In the genomic region with DNA sequence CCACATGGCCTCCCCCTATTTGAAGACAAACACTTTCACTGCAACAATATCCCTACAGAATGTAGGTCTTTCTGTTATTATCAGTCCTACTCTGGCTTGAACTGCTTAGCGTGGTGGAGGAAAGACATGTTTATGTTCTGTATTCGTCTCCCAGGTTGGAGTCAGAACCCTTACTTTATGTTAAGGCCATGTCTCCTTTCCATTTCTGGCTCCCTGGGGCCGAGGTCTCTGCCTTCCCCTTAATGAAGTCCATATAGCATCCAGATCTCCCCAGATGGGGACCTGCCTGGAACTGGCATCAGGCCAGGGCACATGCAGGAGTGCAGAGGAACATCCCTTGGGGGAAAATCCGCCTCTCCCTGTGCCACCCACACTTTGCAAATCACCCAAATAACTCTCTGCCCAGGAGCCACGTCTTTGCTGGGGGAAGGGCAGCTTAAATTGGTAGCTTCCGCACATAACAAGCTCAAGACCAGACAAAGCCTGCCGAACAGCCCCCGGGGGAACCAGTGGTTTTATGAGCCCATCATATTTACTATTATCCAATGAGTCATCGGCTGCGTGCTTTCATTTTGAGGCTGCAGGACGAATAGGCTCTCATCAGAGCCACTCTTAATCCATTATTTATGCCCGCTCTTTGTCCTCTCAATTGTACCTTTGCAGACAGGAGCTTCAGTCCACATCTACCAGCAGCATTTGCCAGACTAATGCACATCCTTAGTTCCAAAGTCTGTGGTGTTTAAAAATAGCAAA, we compare ENCODE assay signal across 1 cellular context.
A peak's percentile ranks its signal among the peaks of the same experiment; 100 is the strongest.
TF ChIP-seq lines count a peak whose summit lies in the region.

No MANE protein-coding gene starts in this region.

TF ChIP-seq in HEK293, 187 proteins besides CTCF, POLR2A, EP300 and RAD21 (continued from another document and continues in another):
- TF ChIP-seq, protein P1, sequence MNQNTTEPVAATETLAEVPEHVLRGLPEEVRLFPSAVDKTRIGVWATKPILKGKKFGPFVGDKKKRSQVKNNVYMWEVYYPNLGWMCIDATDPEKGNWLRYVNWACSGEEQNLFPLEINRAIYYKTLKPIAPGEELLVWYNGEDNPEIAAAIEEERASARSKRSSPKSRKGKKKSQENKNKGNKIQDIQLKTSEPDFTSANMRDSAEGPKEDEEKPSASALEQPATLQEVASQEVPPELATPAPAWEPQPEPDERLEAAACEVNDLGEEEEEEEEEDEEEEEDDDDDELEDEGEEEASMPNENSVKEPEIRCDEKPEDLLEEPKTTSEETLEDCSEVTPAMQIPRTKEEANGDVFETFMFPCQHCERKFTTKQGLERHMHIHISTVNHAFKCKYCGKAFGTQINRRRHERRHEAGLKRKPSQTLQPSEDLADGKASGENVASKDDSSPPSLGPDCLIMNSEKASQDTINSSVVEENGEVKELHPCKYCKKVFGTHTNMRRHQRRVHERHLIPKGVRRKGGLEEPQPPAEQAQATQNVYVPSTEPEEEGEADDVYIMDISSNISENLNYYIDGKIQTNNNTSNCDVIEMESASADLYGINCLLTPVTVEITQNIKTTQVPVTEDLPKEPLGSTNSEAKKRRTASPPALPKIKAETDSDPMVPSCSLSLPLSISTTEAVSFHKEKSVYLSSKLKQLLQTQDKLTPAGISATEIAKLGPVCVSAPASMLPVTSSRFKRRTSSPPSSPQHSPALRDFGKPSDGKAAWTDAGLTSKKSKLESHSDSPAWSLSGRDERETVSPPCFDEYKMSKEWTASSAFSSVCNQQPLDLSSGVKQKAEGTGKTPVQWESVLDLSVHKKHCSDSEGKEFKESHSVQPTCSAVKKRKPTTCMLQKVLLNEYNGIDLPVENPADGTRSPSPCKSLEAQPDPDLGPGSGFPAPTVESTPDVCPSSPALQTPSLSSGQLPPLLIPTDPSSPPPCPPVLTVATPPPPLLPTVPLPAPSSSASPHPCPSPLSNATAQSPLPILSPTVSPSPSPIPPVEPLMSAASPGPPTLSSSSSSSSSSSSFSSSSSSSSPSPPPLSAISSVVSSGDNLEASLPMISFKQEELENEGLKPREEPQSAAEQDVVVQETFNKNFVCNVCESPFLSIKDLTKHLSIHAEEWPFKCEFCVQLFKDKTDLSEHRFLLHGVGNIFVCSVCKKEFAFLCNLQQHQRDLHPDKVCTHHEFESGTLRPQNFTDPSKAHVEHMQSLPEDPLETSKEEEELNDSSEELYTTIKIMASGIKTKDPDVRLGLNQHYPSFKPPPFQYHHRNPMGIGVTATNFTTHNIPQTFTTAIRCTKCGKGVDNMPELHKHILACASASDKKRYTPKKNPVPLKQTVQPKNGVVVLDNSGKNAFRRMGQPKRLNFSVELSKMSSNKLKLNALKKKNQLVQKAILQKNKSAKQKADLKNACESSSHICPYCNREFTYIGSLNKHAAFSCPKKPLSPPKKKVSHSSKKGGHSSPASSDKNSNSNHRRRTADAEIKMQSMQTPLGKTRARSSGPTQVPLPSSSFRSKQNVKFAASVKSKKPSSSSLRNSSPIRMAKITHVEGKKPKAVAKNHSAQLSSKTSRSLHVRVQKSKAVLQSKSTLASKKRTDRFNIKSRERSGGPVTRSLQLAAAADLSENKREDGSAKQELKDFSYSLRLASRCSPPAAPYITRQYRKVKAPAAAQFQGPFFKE (tag by site-specific recombination; IDR thresholded peaks at IDR 0.05; ENCODE audit: borderline replicate concordance): no peak
- peak; percentile 77; the same call in 1 of the 2 replicates for TF ChIP-seq RBAK (tag by site-specific recombination; IDR thresholded peaks at IDR 0.05)
- TF ChIP-seq, protein P2, sequence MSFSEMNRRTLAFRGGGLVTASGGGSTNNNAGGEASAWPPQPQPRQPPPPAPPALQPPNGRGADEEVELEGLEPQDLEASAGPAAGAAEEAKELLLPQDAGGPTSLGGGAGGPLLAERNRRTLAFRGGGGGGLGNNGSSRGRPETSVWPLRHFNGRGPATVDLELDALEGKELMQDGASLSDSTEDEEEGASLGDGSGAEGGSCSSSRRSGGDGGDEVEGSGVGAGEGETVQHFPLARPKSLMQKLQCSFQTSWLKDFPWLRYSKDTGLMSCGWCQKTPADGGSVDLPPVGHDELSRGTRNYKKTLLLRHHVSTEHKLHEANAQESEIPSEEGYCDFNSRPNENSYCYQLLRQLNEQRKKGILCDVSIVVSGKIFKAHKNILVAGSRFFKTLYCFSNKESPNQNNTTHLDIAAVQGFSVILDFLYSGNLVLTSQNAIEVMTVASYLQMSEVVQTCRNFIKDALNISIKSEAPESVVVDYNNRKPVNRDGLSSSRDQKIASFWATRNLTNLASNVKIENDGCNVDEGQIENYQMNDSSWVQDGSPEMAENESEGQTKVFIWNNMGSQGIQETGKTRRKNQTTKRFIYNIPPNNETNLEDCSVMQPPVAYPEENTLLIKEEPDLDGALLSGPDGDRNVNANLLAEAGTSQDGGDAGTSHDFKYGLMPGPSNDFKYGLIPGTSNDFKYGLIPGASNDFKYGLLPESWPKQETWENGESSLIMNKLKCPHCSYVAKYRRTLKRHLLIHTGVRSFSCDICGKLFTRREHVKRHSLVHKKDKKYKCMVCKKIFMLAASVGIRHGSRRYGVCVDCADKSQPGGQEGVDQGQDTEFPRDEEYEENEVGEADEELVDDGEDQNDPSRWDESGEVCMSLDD (tag by site-specific recombination; IDR thresholded peaks at IDR 0.05): peak; percentile 35; the same call in 1 of the 2 replicates
- TF ChIP-seq PRDM1 (tag by site-specific recombination; IDR thresholded peaks at IDR 0.05): peak; percentile 79
- TF ChIP-seq, protein P3, sequence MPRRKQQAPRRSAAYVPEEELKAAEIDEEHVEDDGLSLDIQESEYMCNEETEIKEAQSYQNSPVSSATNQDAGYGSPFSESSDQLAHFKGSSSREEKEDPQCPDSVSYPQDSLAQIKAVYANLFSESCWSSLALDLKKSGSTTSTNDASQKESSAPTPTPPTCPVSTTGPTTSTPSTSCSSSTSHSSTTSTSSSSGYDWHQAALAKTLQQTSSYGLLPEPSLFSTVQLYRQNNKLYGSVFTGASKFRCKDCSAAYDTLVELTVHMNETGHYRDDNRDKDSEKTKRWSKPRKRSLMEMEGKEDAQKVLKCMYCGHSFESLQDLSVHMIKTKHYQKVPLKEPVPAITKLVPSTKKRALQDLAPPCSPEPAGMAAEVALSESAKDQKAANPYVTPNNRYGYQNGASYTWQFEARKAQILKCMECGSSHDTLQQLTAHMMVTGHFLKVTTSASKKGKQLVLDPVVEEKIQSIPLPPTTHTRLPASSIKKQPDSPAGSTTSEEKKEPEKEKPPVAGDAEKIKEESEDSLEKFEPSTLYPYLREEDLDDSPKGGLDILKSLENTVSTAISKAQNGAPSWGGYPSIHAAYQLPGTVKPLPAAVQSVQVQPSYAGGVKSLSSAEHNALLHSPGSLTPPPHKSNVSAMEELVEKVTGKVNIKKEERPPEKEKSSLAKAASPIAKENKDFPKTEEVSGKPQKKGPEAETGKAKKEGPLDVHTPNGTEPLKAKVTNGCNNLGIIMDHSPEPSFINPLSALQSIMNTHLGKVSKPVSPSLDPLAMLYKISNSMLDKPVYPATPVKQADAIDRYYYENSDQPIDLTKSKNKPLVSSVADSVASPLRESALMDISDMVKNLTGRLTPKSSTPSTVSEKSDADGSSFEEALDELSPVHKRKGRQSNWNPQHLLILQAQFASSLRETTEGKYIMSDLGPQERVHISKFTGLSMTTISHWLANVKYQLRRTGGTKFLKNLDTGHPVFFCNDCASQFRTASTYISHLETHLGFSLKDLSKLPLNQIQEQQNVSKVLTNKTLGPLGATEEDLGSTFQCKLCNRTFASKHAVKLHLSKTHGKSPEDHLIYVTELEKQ (tag by site-specific recombination; IDR thresholded peaks at IDR 0.05; ENCODE audit: borderline replicate concordance): peak; percentile 99
- peak; percentile 78; the same call in 1 of the 2 replicates for TF ChIP-seq ZNF558 (tag by site-specific recombination; IDR thresholded peaks at IDR 0.05)
- TF ChIP-seq ZNF423 (tag by site-specific recombination; IDR thresholded peaks at IDR 0.05): peak; percentile 97
- TF ChIP-seq, protein P4, sequence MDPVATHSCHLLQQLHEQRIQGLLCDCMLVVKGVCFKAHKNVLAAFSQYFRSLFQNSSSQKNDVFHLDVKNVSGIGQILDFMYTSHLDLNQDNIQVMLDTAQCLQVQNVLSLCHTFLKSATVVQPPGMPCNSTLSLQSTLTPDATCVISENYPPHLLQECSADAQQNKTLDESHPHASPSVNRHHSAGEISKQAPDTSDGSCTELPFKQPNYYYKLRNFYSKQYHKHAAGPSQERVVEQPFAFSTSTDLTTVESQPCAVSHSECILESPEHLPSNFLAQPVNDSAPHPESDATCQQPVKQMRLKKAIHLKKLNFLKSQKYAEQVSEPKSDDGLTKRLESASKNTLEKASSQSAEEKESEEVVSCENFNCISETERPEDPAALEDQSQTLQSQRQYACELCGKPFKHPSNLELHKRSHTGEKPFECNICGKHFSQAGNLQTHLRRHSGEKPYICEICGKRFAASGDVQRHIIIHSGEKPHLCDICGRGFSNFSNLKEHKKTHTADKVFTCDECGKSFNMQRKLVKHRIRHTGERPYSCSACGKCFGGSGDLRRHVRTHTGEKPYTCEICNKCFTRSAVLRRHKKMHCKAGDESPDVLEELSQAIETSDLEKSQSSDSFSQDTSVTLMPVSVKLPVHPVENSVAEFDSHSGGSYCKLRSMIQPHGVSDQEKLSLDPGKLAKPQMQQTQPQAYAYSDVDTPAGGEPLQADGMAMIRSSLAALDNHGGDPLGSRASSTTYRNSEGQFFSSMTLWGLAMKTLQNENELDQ (tag by site-specific recombination; IDR thresholded peaks at IDR 0.05; ENCODE audit: low read depth): no peak
- 0 out of 2 replicates have a peak, but pooled peaks have one; percentile 41 for TF ChIP-seq ZSCAN16 (tag by site-specific recombination; IDR thresholded peaks at IDR 0.05)
- TF ChIP-seq, protein P5, sequence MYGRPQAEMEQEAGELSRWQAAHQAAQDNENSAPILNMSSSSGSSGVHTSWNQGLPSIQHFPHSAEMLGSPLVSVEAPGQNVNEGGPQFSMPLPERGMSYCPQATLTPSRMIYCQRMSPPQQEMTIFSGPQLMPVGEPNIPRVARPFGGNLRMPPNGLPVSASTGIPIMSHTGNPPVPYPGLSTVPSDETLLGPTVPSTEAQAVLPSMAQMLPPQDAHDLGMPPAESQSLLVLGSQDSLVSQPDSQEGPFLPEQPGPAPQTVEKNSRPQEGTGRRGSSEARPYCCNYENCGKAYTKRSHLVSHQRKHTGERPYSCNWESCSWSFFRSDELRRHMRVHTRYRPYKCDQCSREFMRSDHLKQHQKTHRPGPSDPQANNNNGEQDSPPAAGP (tag by site-specific recombination; IDR thresholded peaks at IDR 0.05): peak; percentile 96
- peak; percentile 38; the same call in 1 of the 2 replicates for TF ChIP-seq ZNF76 (tag by site-specific recombination; IDR thresholded peaks at IDR 0.05; ENCODE audit: borderline replicate concordance, low read depth)
- TF ChIP-seq ZNF621 (tag by site-specific recombination; IDR thresholded peaks at IDR 0.05): no peak
- TF ChIP-seq ZNF223 (tag by site-specific recombination; IDR thresholded peaks at IDR 0.05): no peak; the same call in 1 of the 2 replicates
- TF ChIP-seq ZNF404 (tag by site-specific recombination; IDR thresholded peaks at IDR 0.05): no peak
- peak; percentile 61 for TF ChIP-seq ZNF335 (tag by site-specific recombination; conservative IDR thresholded peaks at IDR 0.05)
- no peak for TF ChIP-seq ZNF747 (tag by site-specific recombination; IDR thresholded peaks at IDR 0.05)
- TF ChIP-seq ZNF10 (tag by site-specific recombination; IDR thresholded peaks at IDR 0.05): 0 out of 2 replicates have a peak, but pooled peaks have one; percentile 68
- TF ChIP-seq, protein P6, sequence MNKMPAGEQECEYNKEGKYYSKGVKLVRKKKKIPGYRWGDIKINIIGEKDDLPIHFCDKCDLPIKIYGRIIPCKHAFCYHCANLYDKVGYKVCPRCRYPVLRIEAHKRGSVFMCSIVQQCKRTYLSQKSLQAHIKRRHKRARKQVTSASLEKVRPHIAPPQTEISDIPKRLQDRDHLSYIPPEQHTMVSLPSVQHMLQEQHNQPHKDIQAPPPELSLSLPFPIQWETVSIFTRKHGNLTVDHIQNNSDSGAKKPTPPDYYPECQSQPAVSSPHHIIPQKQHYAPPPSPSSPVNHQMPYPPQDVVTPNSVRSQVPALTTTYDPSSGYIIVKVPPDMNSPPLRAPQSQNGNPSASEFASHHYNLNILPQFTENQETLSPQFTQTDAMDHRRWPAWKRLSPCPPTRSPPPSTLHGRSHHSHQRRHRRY (tag by site-specific recombination; IDR thresholded peaks at IDR 0.05): peak; percentile 82; the same call in 1 of the 2 replicates
- TF ChIP-seq, protein P7, sequence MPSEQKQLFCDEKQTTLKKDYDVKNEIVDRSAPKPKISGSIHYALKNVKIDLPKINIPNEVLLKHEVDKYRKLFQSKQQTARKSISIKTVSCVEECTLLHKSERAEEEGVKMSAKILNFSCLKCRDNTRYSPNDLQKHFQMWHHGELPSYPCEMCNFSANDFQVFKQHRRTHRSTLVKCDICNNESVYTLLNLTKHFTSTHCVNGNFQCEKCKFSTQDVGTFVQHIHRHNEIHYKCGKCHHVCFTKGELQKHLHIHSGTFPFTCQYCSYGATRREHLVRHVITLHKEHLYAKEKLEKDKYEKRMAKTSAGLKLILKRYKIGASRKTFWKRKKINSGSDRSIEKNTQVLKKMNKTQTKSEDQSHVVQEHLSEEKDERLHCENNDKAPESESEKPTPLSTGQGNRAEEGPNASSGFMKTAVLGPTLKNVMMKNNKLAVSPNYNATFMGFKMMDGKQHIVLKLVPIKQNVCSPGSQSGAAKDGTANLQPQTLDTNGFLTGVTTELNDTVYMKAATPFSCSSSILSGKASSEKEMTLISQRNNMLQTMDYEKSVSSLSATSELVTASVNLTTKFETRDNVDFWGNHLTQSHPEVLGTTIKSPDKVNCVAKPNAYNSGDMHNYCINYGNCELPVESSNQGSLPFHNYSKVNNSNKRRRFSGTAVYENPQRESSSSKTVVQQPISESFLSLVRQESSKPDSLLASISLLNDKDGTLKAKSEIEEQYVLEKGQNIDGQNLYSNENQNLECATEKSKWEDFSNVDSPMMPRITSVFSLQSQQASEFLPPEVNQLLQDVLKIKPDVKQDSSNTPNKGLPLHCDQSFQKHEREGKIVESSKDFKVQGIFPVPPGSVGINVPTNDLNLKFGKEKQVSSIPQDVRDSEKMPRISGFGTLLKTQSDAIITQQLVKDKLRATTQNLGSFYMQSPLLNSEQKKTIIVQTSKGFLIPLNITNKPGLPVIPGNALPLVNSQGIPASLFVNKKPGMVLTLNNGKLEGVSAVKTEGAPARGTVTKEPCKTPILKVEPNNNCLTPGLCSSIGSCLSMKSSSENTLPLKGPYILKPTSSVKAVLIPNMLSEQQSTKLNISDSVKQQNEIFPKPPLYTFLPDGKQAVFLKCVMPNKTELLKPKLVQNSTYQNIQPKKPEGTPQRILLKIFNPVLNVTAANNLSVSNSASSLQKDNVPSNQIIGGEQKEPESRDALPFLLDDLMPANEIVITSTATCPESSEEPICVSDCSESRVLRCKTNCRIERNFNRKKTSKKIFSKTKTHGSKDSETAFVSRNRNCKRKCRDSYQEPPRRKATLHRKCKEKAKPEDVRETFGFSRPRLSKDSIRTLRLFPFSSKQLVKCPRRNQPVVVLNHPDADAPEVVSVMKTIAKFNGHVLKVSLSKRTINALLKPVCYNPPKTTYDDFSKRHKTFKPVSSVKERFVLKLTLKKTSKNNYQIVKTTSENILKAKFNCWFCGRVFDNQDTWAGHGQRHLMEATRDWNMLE (tag by site-specific recombination; conservative IDR thresholded peaks at IDR 0.05; ENCODE audit: low read depth): peak; percentile 68
- TF ChIP-seq, protein P8, sequence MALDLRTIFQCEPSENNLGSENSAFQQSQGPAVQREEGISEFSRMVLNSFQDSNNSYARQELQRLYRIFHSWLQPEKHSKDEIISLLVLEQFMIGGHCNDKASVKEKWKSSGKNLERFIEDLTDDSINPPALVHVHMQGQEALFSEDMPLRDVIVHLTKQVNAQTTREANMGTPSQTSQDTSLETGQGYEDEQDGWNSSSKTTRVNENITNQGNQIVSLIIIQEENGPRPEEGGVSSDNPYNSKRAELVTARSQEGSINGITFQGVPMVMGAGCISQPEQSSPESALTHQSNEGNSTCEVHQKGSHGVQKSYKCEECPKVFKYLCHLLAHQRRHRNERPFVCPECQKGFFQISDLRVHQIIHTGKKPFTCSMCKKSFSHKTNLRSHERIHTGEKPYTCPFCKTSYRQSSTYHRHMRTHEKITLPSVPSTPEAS (tag by site-specific recombination; IDR thresholded peaks at IDR 0.05): peak; percentile 78
- TF ChIP-seq KLF16 (tag by site-specific recombination; IDR thresholded peaks at IDR 0.05): peak; percentile 89
- peak; percentile 87; the same call in 1 of the 2 replicates for TF ChIP-seq BCL11A (tag by site-specific recombination; IDR thresholded peaks at IDR 0.05; ENCODE audit: low read depth)
